Comparison of ENCODE assay signal across 18 cellular contexts in the genomic region with DNA sequence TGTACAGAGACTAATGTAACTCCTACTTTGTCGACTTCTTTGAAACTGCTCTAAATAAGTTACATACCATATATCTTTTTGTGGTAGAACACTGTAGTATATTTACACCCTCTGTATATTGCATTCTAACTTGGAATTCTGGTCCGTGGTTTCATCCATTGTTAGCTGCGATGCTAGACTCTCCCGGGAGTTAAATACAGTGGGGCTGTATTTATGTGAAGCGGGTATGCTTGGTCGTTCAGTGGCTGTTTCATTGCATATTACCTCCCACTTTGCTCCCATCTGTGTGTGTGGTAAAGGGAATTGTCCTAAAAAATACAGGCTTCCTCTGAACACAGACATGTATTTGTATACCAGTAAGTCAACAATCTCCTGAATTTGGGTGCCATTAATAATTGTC.
"Had no signal": no experiment of that assay in that cellular context is flagged by ENCODE, and none has a peak within 500 bp of the region (broad histone marks: within the 10 kb centered on the region; RNA-seq: fewer than 3 reads in every experiment).

No MANE protein-coding gene starts in this region.

- ATAC-seq: activated CD8-positive, alpha-beta T cell treated with anti-CD3 and anti-CD28 coated beads for 36 hours; activated T-helper 17 cell treated with anti-CD3 and anti-CD28 coated beads, Interleukin-2, amount 50 U/mL, for 72 hours; esophagus mucosa; gastroesophageal sphincter; heart left ventricle had no signal

- DNase-seq: activated B cell treated with CpG ODN at 0.5 μM for 24 hours; activated CD4-positive, alpha-beta T cell treated with anti-CD3 and anti-CD28 coated beads for 48 hours; activated CD8-positive, alpha-beta T cell treated with anti-CD3 and anti-CD28 coated beads for 36 hours; activated naive CD4-positive, alpha-beta T cell; activated naive CD8-positive, alpha-beta T cell treated with anti-CD3 and anti-CD28 coated beads for 36 hours; activated T-cell treated with anti-CD3 and anti-CD28 coated beads, Interleukin-2, amount 50 U/mL, for 1 hour; amniotic stem cell; effector CD8-positive, alpha-beta T cell; heart left ventricle; immature natural killer cell; kidney glomerular epithelial cell; left ventricle myocardium inferior; occipital lobe; stimulated activated naive CD4-positive, alpha-beta T cell; thyroid gland had no signal
